In genomic region chr3:119291062-119291700, GRCh38 we compare ENCODE assay signal across 16 cellular contexts. TPM values are rescaled to one million over a fixed set of nuclear protein-coding genes. Genes with fewer than 3 reads are reported as not detected.
DNase-seq lines count a peak whose midpoint lies in the region; ATAC-seq, FAIRE-seq and TF ChIP-seq lines count a peak whose summit lies in the region.
"Had no signal": no experiment of that assay in that cellular context is flagged by ENCODE, and none has a peak within 500 bp of the region (broad histone marks: within the 10 kb centered on the region; RNA-seq: fewer than 3 reads in every experiment).

No MANE protein-coding gene starts in this region.

- H3K9me3 Mint-ChIP-seq in CD4-positive, alpha-beta T cell = peaks cover 6% of the 10 kb centered on the region

- H3K4me3 ChIP-seq in mesendoderm (ENCODE audit: low read length) = no peak overlapping the region
- H3K4me3 ChIP-seq: HAP-1 had no signal

- no peak overlapping the region for H3K27ac Mint-ChIP-seq in CD4-positive, alpha-beta T cell
- H3K27ac Mint-ChIP-seq: CD8-positive, alpha-beta T cell had no signal

- H3K36me3 Mint-ChIP-seq in CD4-positive, alpha-beta T cell (ENCODE audit: low read depth) = peaks cover 27% of the 10 kb centered on the region

- H3K4ac ChIP-seq in mesendoderm (ENCODE audit: low read depth, low read length) = no peak overlapping the region

- CTCF ChIA-PET in CD4-positive, alpha-beta T cell (lab: Charles Lee) = no interaction called here

- no peaks in the 10 kb centered on the region for H3K36me3 ChIP-seq in mesendoderm (ENCODE audit: control insufficient read depth, insufficient read depth, low read length)
- H3K36me3 ChIP-seq: HAP-1 had no signal

- no peak overlapping the region for H2BK5ac ChIP-seq in mesendoderm (ENCODE audit: low read length)

- H3K27me3 Mint-ChIP-seq in CD4-positive, alpha-beta T cell = no peaks in the 10 kb centered on the region

- H3K4me1 Mint-ChIP-seq in CD4-positive, alpha-beta T cell (ENCODE audit: low read depth) = peaks cover 49% of the 10 kb centered on the region

- peaks cover 17% of the 10 kb centered on the region for H3K9me3 ChIP-seq in CD4-positive, alpha-beta T cell (ENCODE audit: control insufficient read depth, low read length)
- H3K9me3 ChIP-seq: HAP-1 had no signal

- POLR2A ChIA-PET in CD4-positive, alpha-beta T cell (lab: Charles Lee) = interaction anchor here (1.1 kb wide), 1 partner anchor 11 kb away, joined by 3 read pairs; no protein-coding TSS in a partner anchor

- H2BK120ac ChIP-seq in mesendoderm (ENCODE audit: low read depth, low read length) = no peak overlapping the region

- H3K4me2 ChIP-seq in mesendoderm (ENCODE audit: low read length) = no peak overlapping the region

- peaks cover 5% of the 10 kb centered on the region for H3K79me2 ChIP-seq in mesendoderm (ENCODE audit: control insufficient read depth, insufficient read depth, low read length)

- no peak overlapping the region for H3K56ac ChIP-seq in mesendoderm (ENCODE audit: low read length)

- H3K23ac ChIP-seq in mesendoderm (ENCODE audit: low read length) = no peak overlapping the region

- H3K4me3 Mint-ChIP-seq in CD4-positive, alpha-beta T cell = peak overlapping the region; percentile 17
- H3K4me3 Mint-ChIP-seq: CD8-positive, alpha-beta T cell had no signal

- H3K18ac ChIP-seq in mesendoderm (ENCODE audit: low read length) = no peak overlapping the region

- peak; percentile 66 for FAIRE-seq in GM12891 (lab: Jason Lieb, UNC)
- FAIRE-seq: G401.6, GM19239, H54 had no signal

- no peak for TF ChIP-seq CTCF in CD4-positive, alpha-beta T cell (IDR thresholded peaks at IDR 0.05)

- intact Hi-C loops in CD4-positive, alpha-beta T cell (cut with DNase I, micrococcal nuclease) = loop anchor here (2.0 to 10.0 kb wide), 5 partner anchors 46 to 794 kb away; partner anchors contain the start of genes POGLUT1 (in 2 of the 2) and TMEM39A (in 1 of the 2)

- no peak overlapping the region for H4K8ac ChIP-seq in mesendoderm (ENCODE audit: low read depth, low read length)

- no peak overlapping the region for H2BK15ac ChIP-seq in mesendoderm (replicated peaks; ENCODE audit: low read depth)

- H3K4me1 ChIP-seq in mesendoderm (ENCODE audit: control insufficient read depth, low read depth, low read length) = peaks cover 8% of the 10 kb centered on the region

- H3K27ac ChIP-seq in CD4-positive, alpha-beta T cell (ENCODE audit: low read depth, low read length) = no peak overlapping the region
- no peak overlapping the region for H3K27ac ChIP-seq in mesendoderm (ENCODE audit: low read depth, low read length)

- H3K9ac ChIP-seq in mesendoderm (ENCODE audit: low read length) = no peak overlapping the region

- no peak for TF ChIP-seq POLR2A in GM12891 (IDR thresholded peaks at IDR 0.05; ENCODE audit: low read depth, low read length)

- no peak for DNase-seq in CD4-positive, alpha-beta T cell
- DNase-seq in GM12891 (ENCODE audit: insufficient read length, low spot score) (no peak), mesendoderm (peak; percentile 52), NK-92 (lab: John Stamatoyannopoulos, UW; ENCODE audit: unreplicated experiment) (no peak), NCI-H2081 treated with DMSO at 0.1 percent for 48 hours (lab: John Stamatoyannopoulos, UW) (no peak)
- DNase-seq in NK-92 treated with Interleukin-12 subunit alpha and Interleukin-12 subunit beta, amount 100 ng/mL, for 24 hours (lab: John Stamatoyannopoulos, UW) = no peak
- DNase-seq: C1 segment of cervical spinal cord; Caco-2; CD8-positive, alpha-beta T cell; DMS153; DND-41; GOT3 had no signal

- no peaks in the 10 kb centered on the region for H3K79me1 ChIP-seq in mesendoderm (ENCODE audit: low read length)

- no CpG with 5 or more reads among the region's 7 CpGs for WGBS in mesendoderm (ENCODE audit: extremely low coverage, insufficient coverage, low lambda C conversion rate)

- H2AK5ac ChIP-seq in mesendoderm (ENCODE audit: low read length) = peak overlapping the region; percentile 70

- H3K27me3 ChIP-seq in CD4-positive, alpha-beta T cell (ENCODE audit: control insufficient read depth, insufficient read depth, low read length) = no peaks in the 10 kb centered on the region
- no peaks in the 10 kb centered on the region for H3K27me3 ChIP-seq in mesendoderm (ENCODE audit: insufficient read depth, low read length, poor library complexity)

- no peak for ATAC-seq in CD4-positive, alpha-beta T cell (ENCODE audit: poor library complexity)
- ATAC-seq: CD8-positive, alpha-beta T cell had no signal

- H4K5ac ChIP-seq in mesendoderm (ENCODE audit: low read length) = no peak overlapping the region

TF ChIP-seq in GM12891, 5 proteins besides CTCF, POLR2A, EP300 and RAD21:
- no peak for TF ChIP-seq POLR2AphosphoS5 (IDR thresholded peaks at IDR 0.05; ENCODE audit: low read depth, low read length)
- no peak for TF ChIP-seq SPI1 (IDR thresholded peaks at IDR 0.05; ENCODE audit: low read depth, low read length)
- no peak for TF ChIP-seq POU2F2 (IDR thresholded peaks at IDR 0.05; ENCODE audit: low read depth, low read length)
- TF ChIP-seq TAF1 (IDR thresholded peaks at IDR 0.05; ENCODE audit: low read depth, low read length) = no peak
- TF ChIP-seq PAX5 (IDR thresholded peaks at IDR 0.05; ENCODE audit: insufficient read depth, low read length, severe bottlenecking) = no peak

RNA-seq across cellular contexts. Expression of gene ARHGAP31, which starts 3.0 kb away (rescaled TPM):
- 1 to 10 TPM; 2.4 to 2.9 TPM for total RNA-seq in CD4-positive, alpha-beta T cell
- 7.7 TPM for polyA plus RNA-seq in GM12891 (2012; ENCODE audit: low read depth, missing spikeins)
- 2.5 TPM for polyA plus RNA-seq in mesendoderm (2013, experiment 1 of 2)
- polyA plus RNA-seq in mesendoderm (2013, experiment 2 of 2) = 2.4 TPM

RNA-seq across cellular contexts. Expression of gene B4GALT4, which starts 50.5 kb away (rescaled TPM):
- 10 to 100 TPM; 26.2 to 29.5 TPM for total RNA-seq in CD4-positive, alpha-beta T cell
- 11.3 TPM for polyA plus RNA-seq in GM12891 (2012; ENCODE audit: low read depth, missing spikeins)
- polyA plus RNA-seq in mesendoderm (2013, experiment 1 of 2) = 16.6 TPM
- 17.0 TPM for polyA plus RNA-seq in mesendoderm (2013, experiment 2 of 2)
